8 cellular contexts compared by ENCODE assay signal in genomic region chr17:34581446-34582184, GRCh38. TPM values are rescaled to one million over a fixed set of nuclear protein-coding genes. Genes with fewer than 3 reads are reported as not detected.
A peak's percentile ranks its signal among the peaks of the same experiment; 100 is the strongest.
DNase-seq lines count a peak whose midpoint lies in the region; ATAC-seq and TF ChIP-seq lines count a peak whose summit lies in the region.
"Had no signal": no experiment of that assay in that cellular context is flagged by ENCODE, and none has a peak within 500 bp of the region (broad histone marks: within the 10 kb centered on the region; RNA-seq: fewer than 3 reads in every experiment).

No MANE protein-coding gene starts in this region.

- peaks cover 0 to 37% (median 35%) of the 10 kb centered on the region in 4 donors for H3K4me1 ChIP-seq in sigmoid colon
- no peaks in the 10 kb centered on the region for H3K4me1 ChIP-seq in PC-3 (ENCODE audit: insufficient read depth, low read length)

- H3K9me2 ChIP-seq in PC-3 (replicated peaks; ENCODE audit: low read length): no peaks in the 10 kb centered on the region

- no peaks in the 10 kb centered on the region for H3K9me3 ChIP-seq in sigmoid colon
- no peaks in the 10 kb centered on the region for H3K9me3 ChIP-seq in PC-3 (ENCODE audit: low read length)

- H3K9ac ChIP-seq in PC-3 (ENCODE audit: low read length): no peak overlapping the region

- BruUV-seq in PC-3 (replicated peaks; lab: Mats Ljungman, UMichigan): no TSS peak

- no peaks in the 10 kb centered on the region for H4K20me1 ChIP-seq in PC-3 (ENCODE audit: low read length)

- TF ChIP-seq EP300 in sigmoid colon (IDR thresholded peaks at IDR 0.05): no peak

- H3K36me3 ChIP-seq in sigmoid colon (no peaks in the 10 kb centered on the region), PC-3 (ENCODE audit: low read depth, low read length) (no peaks in the 10 kb centered on the region)

- peak overlapping the region in 2 of 3 donors; percentile 46 to 87 for H3K4me3 Mint-ChIP-seq in T-cell

- H3K27me3 ChIP-seq in sigmoid colon (peaks cover 43 to 90% (median 58%) of the 10 kb centered on the region in 3 donors), PC-3 (ENCODE audit: low read length) (peaks cover 76% of the 10 kb centered on the region)

- H2AFZ ChIP-seq in PC-3 (ENCODE audit: low read length): no peak overlapping the region

- POLR2A ChIA-PET in T-cell (lab: Charles Lee): no interaction called here
- POLR2A ChIA-PET in PC-3 (lab: Charles Lee; ENCODE audit: unreplicated experiment): no interaction called here

- ATAC-seq in T-cell (replicated peaks in 1 of 4) (no peak), HG02759 (IDR thresholded peaks at IDR 0.05; ENCODE audit: unreplicated experiment) (no peak), PC-3 (no peak), GM21390 (IDR thresholded peaks at IDR 0.05; ENCODE audit: unreplicated experiment) (no peak)

- CTCF ChIA-PET in T-cell (lab: Charles Lee): interaction anchor here in 1 of 2 donors (0.5 to 0.6 kb wide), 2 partner anchors 24 to 63 kb away, joined by 3 read pairs; no protein-coding TSS in a partner anchor
- CTCF ChIA-PET in PC-3 (lab: Charles Lee): no interaction called here

- no peaks in the 10 kb centered on the region for H3K9me3 Mint-ChIP-seq in T-cell

- WGBS in sigmoid colon, 2 donors: 2 to 10% methylated on average over 78 of the region's 78 CpGs

- TF ChIP-seq CTCF in GM20000 (IDR thresholded peaks at IDR 0.05; ENCODE audit: extremely low read depth, missing control alignments) (no peak), sigmoid colon (IDR thresholded peaks at IDR 0.05) (no peak), PC-3 (conservative IDR thresholded peaks at IDR 0.05; ENCODE audit: low read depth, low read length) (no peak)

- intact Hi-C loops in sigmoid colon (cut with DNase I) (no loop called here), PC-3 (cut with micrococcal nuclease) (no loop called here)

- H3K36me3 Mint-ChIP-seq in T-cell: no peaks in the 10 kb centered on the region

- H3F3A ChIP-seq in PC-3 (ENCODE audit: low read length, unreplicated experiment): no peaks in the 10 kb centered on the region

- no peak overlapping the region for H3K4me2 ChIP-seq in PC-3 (ENCODE audit: low read length)

- no peak overlapping the region for H3K27ac Mint-ChIP-seq in T-cell

- no peak for TF ChIP-seq POLR2A in sigmoid colon (IDR thresholded peaks at IDR 0.05)

- H3K27me3 Mint-ChIP-seq in T-cell: peaks cover 59 to 77% of the 10 kb centered on the region in 2 donors

- H3K27ac ChIP-seq in sigmoid colon (no peak overlapping the region), PC-3 (ENCODE audit: low read length) (no peak overlapping the region)

- DNase-seq in GM20000 (ENCODE audit: low spot score) (peak; percentile 44), T-cell (no peak), sigmoid colon (no peak), PC-3 (no peak)
- DNase-seq: Kasumi-1 had no signal

- peaks cover 10 to 19% (median 15%) of the 10 kb centered on the region in 3 donors for H3K4me1 Mint-ChIP-seq in T-cell

- peak overlapping the region; percentile 13 for H3K4me3 ChIP-seq in iPS-11a (ENCODE audit: low read depth, low read length)
- peak overlapping the region in 3 of 4 donors; percentile 48 to 60 (median 60) for H3K4me3 ChIP-seq in sigmoid colon
- no peak overlapping the region for H3K4me3 ChIP-seq in PC-3 (ENCODE audit: low read length)

- no peaks in the 10 kb centered on the region for H3K79me2 ChIP-seq in PC-3 (ENCODE audit: low read length)

RNA-seq across cellular contexts. Expression of gene TMEM132E, which starts 2.2 kb away (rescaled TPM):
- total RNA-seq in T-cell (under 1 TPM in 4 of 5 donors, not detected in 1; 0.09 to 0.47 (median 0.32) TPM), sigmoid colon (not detected), PC-3 (2014; rRNA removed) (not detected in 2 replicates)
- polyA plus RNA-seq in sigmoid colon: under 1 TPM in 1 of 3 donors, not detected in 2; 0.10 TPM
